In the genomic region with DNA sequence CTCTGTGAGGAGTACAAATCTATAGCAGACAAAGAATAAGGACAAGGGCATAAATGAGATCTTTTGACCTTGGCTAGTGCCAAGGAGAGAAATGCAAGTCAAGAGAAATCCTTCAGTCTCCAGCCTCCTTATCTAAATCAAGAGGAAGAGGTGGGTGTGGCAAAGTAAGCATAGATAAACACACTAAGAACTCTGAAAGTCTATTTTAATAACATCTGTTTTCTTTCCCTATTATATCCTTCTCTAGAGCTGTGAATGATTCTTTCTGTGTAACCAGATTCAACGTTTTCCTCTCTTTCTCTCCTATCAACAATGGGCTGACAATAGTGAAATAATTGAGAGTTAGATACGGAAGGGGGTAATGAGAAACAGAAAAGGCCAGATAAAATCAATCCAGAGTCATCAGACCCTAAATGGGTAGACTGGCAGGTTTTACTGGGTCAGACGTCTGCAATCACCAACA, we compare ENCODE assay signal across 12 cellular contexts.
DNase-seq lines count a peak whose midpoint lies in the region; ATAC-seq, FAIRE-seq and TF ChIP-seq lines count a peak whose summit lies in the region.
"Had no signal": no experiment of that assay in that cellular context is flagged by ENCODE, and none has a peak within 500 bp of the region (broad histone marks: within the 10 kb centered on the region; RNA-seq: fewer than 3 reads in every experiment).

No MANE protein-coding gene starts in this region.

- peaks cover 0 to 42% (median 3%) of the 10 kb centered on the region in 4 donors for H3K4me1 ChIP-seq in Peyer's patch
- H3K4me1 ChIP-seq in esophagus (ENCODE audit: control insufficient read depth in 2 of 2, insufficient read depth in 2 of 2, low read length in 1 of 2): peaks cover 0 to 2% of the 10 kb centered on the region in 2 donors
- peaks cover 95% of the 10 kb centered on the region for H3K4me1 ChIP-seq in muscle layer of colon (ENCODE audit: insufficient read depth, low read length)
- peaks cover 11 to 74% (median 68%) of the 10 kb centered on the region in 5 donors for H3K4me1 ChIP-seq in subcutaneous abdominal adipose tissue (ENCODE audit: control insufficient read depth in 5 of 5, insufficient read depth in 5 of 5, low read length in 5 of 5)
- H3K4me1 ChIP-seq in effector memory CD4-positive, alpha-beta T cell (ENCODE audit: control insufficient read depth, insufficient read depth, low read length, poor library complexity, severe bottlenecking): no peaks in the 10 kb centered on the region

- no peaks in the 10 kb centered on the region for H3K27me3 Mint-ChIP-seq in T-cell
- H3K27me3 Mint-ChIP-seq: naive B cell had no signal

- H3K4me1 Mint-ChIP-seq in T-cell: peaks cover 0 to 6% (median 2%) of the 10 kb centered on the region in 3 donors
- H3K4me1 Mint-ChIP-seq: naive B cell had no signal

- no peak overlapping the region for H3K4me3 Mint-ChIP-seq in T-cell
- H3K4me3 Mint-ChIP-seq: naive B cell had no signal

- H3K36me3 ChIP-seq in Peyer's patch (no peaks in the 10 kb centered on the region), esophagus (ENCODE audit: control insufficient read depth in 2 of 2, insufficient read depth in 2 of 2, low read length in 1 of 2) (peaks cover 0 to 2% of the 10 kb centered on the region in 2 donors), muscle layer of colon (ENCODE audit: insufficient read depth, low read length) (no peaks in the 10 kb centered on the region), subcutaneous abdominal adipose tissue (ENCODE audit: control insufficient read depth in 5 of 5, insufficient read depth in 5 of 5, low read length in 5 of 5) (peaks cover 0 to 5% (median 0%) of the 10 kb centered on the region in 5 donors)
- peaks cover 16% of the 10 kb centered on the region for H3K36me3 ChIP-seq in effector memory CD4-positive, alpha-beta T cell (ENCODE audit: control insufficient read depth, insufficient read depth, low read length)

- TF ChIP-seq CTCF in Peyer's patch (IDR thresholded peaks at IDR 0.05): no peak
- no peak for TF ChIP-seq CTCF in D721Med (IDR thresholded peaks at IDR 0.05; ENCODE audit: insufficient read depth, missing control alignments)

- H3K27ac ChIP-seq in Peyer's patch: peak overlapping the region; percentile 43 to 76 (median 47)
- peak overlapping the region; percentile 24 to 45 for H3K27ac ChIP-seq in esophagus (ENCODE audit: low read depth in 2 of 2, low read length in 1 of 2)
- peak overlapping the region; percentile 82 for H3K27ac ChIP-seq in muscle layer of colon (ENCODE audit: low read depth, low read length)
- H3K27ac ChIP-seq in subcutaneous abdominal adipose tissue (ENCODE audit: low read depth, low read length): peak overlapping the region; percentile 89
- H3K27ac ChIP-seq in effector memory CD4-positive, alpha-beta T cell (ENCODE audit: insufficient read depth, low read length, poor library complexity, severe bottlenecking): no peak overlapping the region

- H3K27ac Mint-ChIP-seq in T-cell: no peak overlapping the region
- H3K27ac Mint-ChIP-seq: activated naive CD4-positive, alpha-beta T cell treated with anti-CD3 and anti-CD28 coated beads, Interleukin-2, amount 50 U/mL, for 72 hours; naive B cell had no signal

- no peak for DNase-seq in Peyer's patch
- DNase-seq in occipital lobe (lab: John Stamatoyannopoulos, UW): no peak
- no peak for DNase-seq in effector memory CD4-positive, alpha-beta T cell
- DNase-seq in T-cell: no peak
- no peak for DNase-seq in D721Med (ENCODE audit: insufficient read length, low spot score)
- DNase-seq: dorsolateral prefrontal cortex, naive B cell had no signal

- TF ChIP-seq POLR2A in Peyer's patch (IDR thresholded peaks at IDR 0.05): no peak

- FAIRE-seq in D721Med (lab: Jason Lieb, UNC): no peak
- FAIRE-seq: HTR-8/SVneo had no signal

- CTCF ChIA-PET in T-cell (lab: Charles Lee): no interaction called here

- no peaks in the 10 kb centered on the region for H3K9me3 ChIP-seq in Peyer's patch
- no peaks in the 10 kb centered on the region for H3K9me3 ChIP-seq in esophagus (ENCODE audit: control insufficient read depth in 2 of 2, insufficient read depth in 1 of 2, low read depth in 1 of 2, low read length in 1 of 2)
- H3K9me3 ChIP-seq in muscle layer of colon (ENCODE audit: low read length): no peaks in the 10 kb centered on the region
- H3K9me3 ChIP-seq in subcutaneous abdominal adipose tissue (ENCODE audit: control insufficient read depth in 5 of 5, low read length in 5 of 5): no peaks in the 10 kb centered on the region
- H3K9me3 ChIP-seq in effector memory CD4-positive, alpha-beta T cell (ENCODE audit: control insufficient read depth, low read length): no peaks in the 10 kb centered on the region

- H3K27me3 ChIP-seq in Peyer's patch: no peaks in the 10 kb centered on the region
- no peaks in the 10 kb centered on the region for H3K27me3 ChIP-seq in esophagus (ENCODE audit: control insufficient read depth in 1 of 2, insufficient read depth in 2 of 2, low read length in 2 of 2)
- no peaks in the 10 kb centered on the region for H3K27me3 ChIP-seq in muscle layer of colon (ENCODE audit: control insufficient read depth in 1 of 2, insufficient read depth in 2 of 2, low read length in 2 of 2)
- no peaks in the 10 kb centered on the region for H3K27me3 ChIP-seq in subcutaneous abdominal adipose tissue (ENCODE audit: control insufficient read depth in 5 of 5, insufficient read depth in 4 of 5, low read length in 5 of 5)
- H3K27me3 ChIP-seq in effector memory CD4-positive, alpha-beta T cell (replicated peaks; ENCODE audit: control insufficient read depth, insufficient read depth, low read length, poor library complexity, severe bottlenecking): no peaks in the 10 kb centered on the region
- H3K27me3 ChIP-seq: dorsolateral prefrontal cortex had no signal

- H3K9ac ChIP-seq in muscle layer of colon (ENCODE audit: low read length) (peak overlapping the region; percentile 37), subcutaneous abdominal adipose tissue (ENCODE audit: low read length in 5 of 5) (peak overlapping the region in 2 of 5 donors; percentile 2 to 56)

- H3K9me3 Mint-ChIP-seq in T-cell: no peaks in the 10 kb centered on the region
- H3K9me3 Mint-ChIP-seq: activated naive CD4-positive, alpha-beta T cell treated with anti-CD3 and anti-CD28 coated beads, Interleukin-2, amount 50 U/mL, for 72 hours; naive B cell had no signal

- H3K36me3 Mint-ChIP-seq in T-cell: peaks cover 56% of the 10 kb centered on the region
- H3K36me3 Mint-ChIP-seq: activated naive CD4-positive, alpha-beta T cell treated with anti-CD3 and anti-CD28 coated beads, Interleukin-2, amount 50 U/mL, for 72 hours had no signal

- WGBS in esophagus, 2 donors: 22 to 29% methylated on average over 3 of the region's 3 CpGs

- no peak for ATAC-seq in T-cell (replicated peaks in 1 of 4)
- ATAC-seq: activated naive CD4-positive, alpha-beta T cell treated with anti-CD3 and anti-CD28 coated beads, Interleukin-2, amount 50 U/mL, for 72 hours had no signal

- H3K4me3 ChIP-seq in Peyer's patch (no peak overlapping the region), esophagus (ENCODE audit: low read depth in 1 of 2, low read length in 2 of 2) (no peak overlapping the region), muscle layer of colon (ENCODE audit: low read depth in 1 of 2, low read length in 2 of 2) (peak overlapping the region in 1 of 2 donors; percentile 1), subcutaneous abdominal adipose tissue (ENCODE audit: low read depth in 1 of 5, low read length in 5 of 5) (no peak overlapping the region)
- H3K4me3 ChIP-seq in effector memory CD4-positive, alpha-beta T cell (ENCODE audit: insufficient read depth, low read depth, low read length, poor library complexity, severe bottlenecking): no peak overlapping the region

- POLR2A ChIA-PET in T-cell (lab: Charles Lee): no interaction called here
